ENCODE assay signal across 1 cellular context in the genomic region with DNA sequence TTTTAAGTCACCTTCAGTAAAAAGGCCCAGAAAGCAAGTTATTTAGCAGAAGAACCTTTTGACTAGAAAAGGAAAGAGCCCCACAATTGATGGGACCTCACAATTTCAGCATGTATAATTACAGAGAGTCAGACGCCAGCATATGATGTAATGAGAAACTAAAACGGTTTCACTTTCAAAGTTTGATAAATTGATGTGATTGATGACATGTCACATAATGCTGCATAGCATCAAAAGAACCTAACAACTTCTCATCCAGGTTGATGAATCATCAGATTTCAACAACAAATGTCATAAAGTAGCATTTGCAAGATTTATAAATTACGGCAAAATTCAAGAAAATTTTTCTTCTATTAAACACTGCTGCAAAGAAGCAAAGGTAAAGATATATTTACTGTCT.
TF ChIP-seq lines count a peak whose summit lies in the region.

No MANE protein-coding gene starts in this region.

TF ChIP-seq in HepG2, 621 proteins besides CTCF, POLR2A, EP300 and RAD21:
- TF ChIP-seq ZNF430 (CRISPR knock-in tag; IDR thresholded peaks at IDR 0.05) = no peak
- TF ChIP-seq RFX5 (IDR thresholded peaks at IDR 0.05; ENCODE audit: low read depth, low read length) = no peak
- peak; percentile 18 to 46; a peak in 2 of 4 replicates for TF ChIP-seq MAFK (conservative IDR thresholded peaks at IDR 0.05 in 1 of 2, IDR thresholded peaks at IDR 0.05 in 1 of 2; ENCODE audit: low read length in 2 of 2)
- TF ChIP-seq, protein P1, sequence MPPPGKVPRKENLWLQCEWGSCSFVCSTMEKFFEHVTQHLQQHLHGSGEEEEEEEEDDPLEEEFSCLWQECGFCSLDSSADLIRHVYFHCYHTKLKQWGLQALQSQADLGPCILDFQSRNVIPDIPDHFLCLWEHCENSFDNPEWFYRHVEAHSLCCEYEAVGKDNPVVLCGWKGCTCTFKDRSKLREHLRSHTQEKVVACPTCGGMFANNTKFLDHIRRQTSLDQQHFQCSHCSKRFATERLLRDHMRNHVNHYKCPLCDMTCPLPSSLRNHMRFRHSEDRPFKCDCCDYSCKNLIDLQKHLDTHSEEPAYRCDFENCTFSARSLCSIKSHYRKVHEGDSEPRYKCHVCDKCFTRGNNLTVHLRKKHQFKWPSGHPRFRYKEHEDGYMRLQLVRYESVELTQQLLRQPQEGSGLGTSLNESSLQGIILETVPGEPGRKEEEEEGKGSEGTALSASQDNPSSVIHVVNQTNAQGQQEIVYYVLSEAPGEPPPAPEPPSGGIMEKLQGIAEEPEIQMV (CRISPR knock-in tag; IDR thresholded peaks at IDR 0.05; ENCODE audit: low read depth) = no peak
- TF ChIP-seq CREB1 (IDR thresholded peaks at IDR 0.05) = peak; percentile 15; the same call in 1 of the 2 replicates
- TF ChIP-seq CREB1 (CRISPR knock-in tag; IDR thresholded peaks at IDR 0.05) = no peak
- no peak for TF ChIP-seq THAP7 (CRISPR knock-in tag; IDR thresholded peaks at IDR 0.05)
- no peak for TF ChIP-seq ZNF446 (CRISPR knock-in tag; IDR thresholded peaks at IDR 0.05)
- no peak for TF ChIP-seq ZNF235 (CRISPR knock-in tag; IDR thresholded peaks at IDR 0.05; ENCODE audit: borderline replicate concordance)
- TF ChIP-seq ZNF17 (CRISPR knock-in tag; IDR thresholded peaks at IDR 0.05) = no peak
- 0 out of 2 replicates have a peak, but pooled peaks have one; percentile 21 for TF ChIP-seq MAFF (IDR thresholded peaks at IDR 0.05; ENCODE audit: low read depth, low read length)
